ENCODE assay signal across 33 cellular contexts in the genomic region with DNA sequence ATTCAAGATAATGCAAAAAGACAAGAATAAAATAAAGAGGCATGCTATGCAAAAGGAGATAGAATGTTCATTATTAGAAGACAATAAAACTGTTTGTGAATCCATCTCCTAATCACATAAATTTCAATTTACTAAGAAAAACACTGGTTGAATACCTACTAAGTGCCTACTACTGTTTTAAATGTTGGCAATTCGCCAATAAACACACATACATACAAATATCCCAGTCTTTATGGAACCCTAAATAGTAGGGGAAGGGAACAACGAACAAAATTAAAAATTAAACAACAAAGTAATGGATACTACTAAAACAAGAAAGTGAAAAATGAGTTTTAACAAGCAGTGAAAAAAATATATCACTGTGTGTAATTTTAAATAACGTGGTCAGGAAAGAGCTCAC.
"Had no signal": no experiment of that assay in that cellular context is flagged by ENCODE, and none has a peak within 500 bp of the region (broad histone marks: within the 10 kb centered on the region; RNA-seq: fewer than 3 reads in every experiment).

No MANE protein-coding gene starts in this region.

- H3K4me1 ChIP-seq: adrenal gland, ascending aorta, body of pancreas, breast epithelium had no signal

- ATAC-seq: activated naive CD4-positive, alpha-beta T cell treated with anti-CD3 and anti-CD28 coated beads, Interleukin-2, amount 50 U/mL, for 72 hours; activated naive CD8-positive, alpha-beta T cell treated with anti-CD3 and anti-CD28 coated beads, Interleukin-2, amount 50 U/mL, for 24 hours; activated T-cell treated with anti-CD3 and anti-CD28 coated beads, Interleukin-2, amount 50 U/mL, for 4 hours; activated T-cell treated with anti-CD3 and anti-CD28 coated beads, Interleukin-2, amount 50 U/mL, for 72 hours; activated T-helper 17 cell treated with anti-CD3 and anti-CD28 coated beads, Interleukin-2, amount 50 U/mL, for 72 hours; body of pancreas had no signal

- H3K9me3 ChIP-seq: adrenal gland, ascending aorta, body of pancreas, breast epithelium had no signal

- H3K27me3 ChIP-seq: adrenal gland, ascending aorta, body of pancreas, brain microvascular endothelial cell, breast epithelium, cardiac muscle cell had no signal

- H3K4me3 ChIP-seq: adrenal gland, ascending aorta, body of pancreas, breast epithelium, cardiac muscle cell had no signal

- FAIRE-seq: astrocyte, bronchial epithelial cell had no signal

- DNase-seq: activated effector memory CD4-positive, alpha-beta T cell treated with anti-CD3 and anti-CD28 coated beads, Interleukin-2, amount 50 U/mL, for 16 hours; activated effector memory CD4-positive, alpha-beta T cell treated with Interleukin-2 at 50 U/mL for 16 hours; activated gamma-delta T cell; activated gamma-delta T cell treated with Interleukin-2 at 50 U/mL for 16 hours; activated naive CD4-positive, alpha-beta T cell; activated naive CD4-positive, alpha-beta T cell treated with anti-CD3 and anti-CD28 coated beads for 36 hours; activated naive CD4-positive, alpha-beta T cell treated with anti-CD3 and anti-CD28 coated beads, Interleukin-2, amount 10 ng/mL, durations not matched to agents 7 days and 5 days; activated naive CD4-positive, alpha-beta T cell treated with anti-CD3 and anti-CD28 coated beads, Interleukin-2, amount 50 U/mL, for 16 hours; activated naive CD4-positive, alpha-beta T cell treated with Interleukin-2 at 50 U/mL for 16 hours; activated naive CD8-positive, alpha-beta T cell treated with anti-CD3 and anti-CD28 coated beads for 36 hours; activated naive CD8-positive, alpha-beta T cell treated with anti-CD3 and anti-CD28 coated beads, Interleukin-2, amount 10 ng/mL, durations not matched to agents 7 days and 5 days; activated naive CD8-positive, alpha-beta T cell treated with anti-CD3 and anti-CD28 coated beads, Interleukin-2, amount 50 U/mL, for 24 hours; activated T-cell treated with anti-CD3 and anti-CD28 coated beads, Interleukin-2, amount 50 U/mL, for 24 hours; activated T-cell treated with anti-CD3 and anti-CD28 coated beads, Interleukin-2, amount 50 U/mL, for 4 hours; activated T-cell treated with anti-CD3 and anti-CD28 coated beads, Interleukin-2, amount 50 U/mL, for 48 hours; activated T-cell treated with anti-CD3 and anti-CD28 coated beads, Interleukin-2, amount 50 U/mL, for 72 hours; adrenal gland; amniotic stem cell; amygdala; anterior cingulate cortex; aorta; body of pancreas; brain microvascular endothelial cell; caudate nucleus; central memory CD4-positive, alpha-beta T cell; cerebellar nuclear complex had no signal

- H3K36me3 ChIP-seq: adrenal gland, brain microvascular endothelial cell, breast epithelium, cardiac muscle cell had no signal

- H3K27ac ChIP-seq: adrenal gland, ascending aorta, body of pancreas, brain microvascular endothelial cell, breast epithelium, cardiac muscle cell had no signal
